Comparison of ENCODE assay signal across 19 cellular contexts in genomic region chr5:16885635-16886365, GRCh38. TPM values are rescaled to one million over a fixed set of nuclear protein-coding genes. Genes with fewer than 3 reads are reported as not detected.
DNase-seq lines count a peak whose midpoint lies in the region; ATAC-seq and TF ChIP-seq lines count a peak whose summit lies in the region.
"Had no signal": no experiment of that assay in that cellular context is flagged by ENCODE, and none has a peak within 500 bp of the region (broad histone marks: within the 10 kb centered on the region; RNA-seq: fewer than 3 reads in every experiment).

No MANE protein-coding gene starts in this region.

- ATAC-seq in left ventricle myocardium superior (peak; percentile 22), esophagus mucosa (peak; percentile 23), psoas muscle (peak in 3 of 4 donors; percentile 23 to 60 (median 48)), aorta (ENCODE audit: low FRiP score) (peak; percentile 27)
- ATAC-seq: activated CD8-positive, alpha-beta T cell treated with anti-CD3 and anti-CD28 coated beads, Interleukin-2, amount 10 ng/mL, durations not matched to agents 7 days and 5 days; foreskin keratinocyte; left colon; stimulated activated memory B cell treated with anti-CD40 and anti-IgM and Interleukin-4, amounts not matched to agents 10 μg/mL and 1 μg/mL and 100 μg/mL, for 72 hours had no signal

- WGBS in psoas muscle, 3 donors = 73 to 76% (median 74%) methylated on average over 13 of the region's 13 CpGs
- WGBS in aorta, 2 donors = 62 to 63% methylated on average over 13 of the region's 13 CpGs

- H3K36me3 ChIP-seq in psoas muscle (ENCODE audit: insufficient read depth in 1 of 2, low read depth in 1 of 2) (no peaks in the 10 kb centered on the region), aorta (ENCODE audit: control insufficient read depth in 1 of 2, insufficient read depth in 2 of 2, low read length in 1 of 2) (no peaks in the 10 kb centered on the region)

- no peaks in the 10 kb centered on the region for H3K27me3 ChIP-seq in psoas muscle (ENCODE audit: insufficient read depth in 3 of 3, low read length in 2 of 3)
- H3K27me3 ChIP-seq in aorta (ENCODE audit: control insufficient read depth in 1 of 2, insufficient read depth in 2 of 2, low read length in 1 of 2) = no peaks in the 10 kb centered on the region
- H3K27me3 ChIP-seq: foreskin keratinocyte had no signal

- intact Hi-C loops in left ventricle myocardium superior (cut with micrococcal nuclease) = no loop called here
- intact Hi-C loops in cardiac septum (cut with DNase I) = no loop called here
- intact Hi-C loops in psoas muscle (cut with DNase I) = no loop called here
- intact Hi-C loops in aorta (cut with DNase I) = no loop called here

- H3K9me3 ChIP-seq in psoas muscle (no peaks in the 10 kb centered on the region), aorta (ENCODE audit: control insufficient read depth, low read length) (no peaks in the 10 kb centered on the region)

- H3K27ac ChIP-seq in psoas muscle (peak overlapping the region; percentile 48), aorta (ENCODE audit: low read depth in 1 of 2, low read length in 2 of 2) (peak overlapping the region in 1 of 2 donors; percentile 74)
- H3K27ac ChIP-seq: foreskin keratinocyte had no signal

- H3K4me3 ChIP-seq in psoas muscle (no peak overlapping the region), aorta (ENCODE audit: low read length in 2 of 2) (no peak overlapping the region)

- no peak for TF ChIP-seq CTCF in psoas muscle (IDR thresholded peaks at IDR 0.05)

- DNase-seq in left ventricle myocardium superior (no peak), cardiac septum (ENCODE audit: low spot score) (no peak), psoas muscle (no peak), aorta (no peak), SKM-1 treated with dmso at 0.1 percent for 144 hours (lab: John Stamatoyannopoulos, UW; ENCODE audit: unreplicated experiment) (no peak)
- no peak for DNase-seq in stimulated activated CD4-positive, alpha-beta T cell treated with anti-CD3 and anti-CD28 coated beads, Interleukin-15, amount 100 ng/mL, for 24 hours
- DNase-seq in stimulated activated CD4-positive, alpha-beta T cell treated with anti-CD3 and anti-CD28 coated beads, Interleukin-4, amount 100 ng/mL, for 4 hours = no peak
- DNase-seq: activated B cell treated with CpG ODN at 0.5 μM for 24 hours; activated CD8-positive, alpha-beta T cell treated with anti-CD3 and anti-CD28 coated beads, Interleukin-2, amount 10 ng/mL, durations not matched to agents 7 days and 5 days; activated T-cell treated with anti-CD3 and anti-CD28 coated beads, Interleukin-2, amount 50 U/mL, for 48 hours; CD8-positive, alpha-beta memory T cell; foreskin keratinocyte; left colon; MM.1S; NCI-H1694; NCI-H446; stimulated activated CD4-positive, alpha-beta T cell treated with anti-CD3 and anti-CD28 coated beads, Interleukin-12 subunit alpha, Interleukin-12 subunit beta, amount 100 ng/mL, for 4 hours had no signal

- H3K4me1 ChIP-seq in psoas muscle = peaks cover 27% of the 10 kb centered on the region
- H3K4me1 ChIP-seq in aorta (ENCODE audit: control insufficient read depth in 1 of 2, insufficient read depth in 2 of 2, low read length in 2 of 2) = peaks cover 0 to 6% of the 10 kb centered on the region in 2 donors

RNA-seq across cellular contexts. Expression of gene MYO10, which starts 50.3 kb away (rescaled TPM):
- total RNA-seq in left ventricle myocardium superior (4.9 TPM), cardiac septum (4.6 TPM), esophagus mucosa (27.3 TPM), psoas muscle (10 to 100 TPM in 3 of 4 donors, 1 to 10 TPM in 1; 5.8 to 10.2 (median 10.0) TPM), aorta (10 to 100 TPM; 17.6 to 19.8 TPM)
- polyA plus RNA-seq in psoas muscle (10 to 100 TPM in 1 of 3 donors, 1 to 10 TPM in 2; 1.8 to 10.9 (median 3.1) TPM), aorta (1 to 10 TPM; 4.8 to 5.3 TPM)
- total RNA-seq: activated CD8-positive, alpha-beta T cell treated with anti-CD3 and anti-CD28 coated beads, Interleukin-2, amount 10 ng/mL, durations not matched to agents 7 days and 5 days had no signal
- polyA plus RNA-seq: CD8-positive, alpha-beta memory T cell had no signal
